ENCODE assay signal across 25 cellular contexts in genomic region chr22:24179478-24180210, GRCh38. TPM values are rescaled to one million over a fixed set of nuclear protein-coding genes. Genes with fewer than 3 reads are reported as not detected.
DNase-seq lines count a peak whose midpoint lies in the region; ATAC-seq and TF ChIP-seq lines count a peak whose summit lies in the region.
"Had no signal": no experiment of that assay in that cellular context is flagged by ENCODE, and none has a peak within 500 bp of the region (broad histone marks: within the 10 kb centered on the region; RNA-seq: fewer than 3 reads in every experiment).

No MANE protein-coding gene starts in this region.

- H3K27me3 ChIP-seq in PC-9 (ENCODE audit: insufficient read depth, low read depth) (no peaks in the 10 kb centered on the region), osteoblast (ENCODE audit: insufficient read depth, low read length) (no peaks in the 10 kb centered on the region)
- H3K27me3 ChIP-seq: foreskin keratinocyte, hepatocyte had no signal

- H3K4me3 Mint-ChIP-seq in CD14-positive monocyte (no peak overlapping the region), glutamatergic neuron (ENCODE audit: unreplicated experiment) (no peak overlapping the region), natural killer cell (no peak overlapping the region)
- H3K4me3 Mint-ChIP-seq: activated naive CD8-positive, alpha-beta T cell; activated T-cell treated with anti-CD3 and anti-CD28 coated beads, Interleukin-2, amount 50 U/mL, for 4 hours; immature natural killer cell; T-helper 17 cell had no signal

- H3K36me3 ChIP-seq in PC-9 (ENCODE audit: low read depth) (no peaks in the 10 kb centered on the region), osteoblast (ENCODE audit: insufficient read depth, low read length) (peaks cover 17% of the 10 kb centered on the region)

- H3K9me3 ChIP-seq in PC-9 (ENCODE audit: insufficient read depth, low read depth) (no peaks in the 10 kb centered on the region), osteoblast (ENCODE audit: low read depth, low read length) (no peaks in the 10 kb centered on the region)
- H3K9me3 ChIP-seq: SK-N-SH had no signal

- intact Hi-C loops in CD14-positive monocyte (cut with micrococcal nuclease) = loop anchor here (5.0 to 10.0 kb wide), 3 partner anchors 52 to 222 kb away; partner anchors contain the start of gene GSTT2 (in 1 of the 2)
- intact Hi-C loops in PC-9 (cut with micrococcal nuclease; ENCODE audit: unreplicated experiment) = loop anchor here (1.0 to 10.0 kb wide), 2 partner anchors 22 to 315 kb away; no protein-coding TSS in a partner anchor
- intact Hi-C loops in natural killer cell (cut with micrococcal nuclease) = loop anchor here (10.0 kb wide), 1 partner anchor 345 kb away; no protein-coding TSS in a partner anchor

- H3K4me3 ChIP-seq in PC-9 (no peak overlapping the region), osteoblast (ENCODE audit: insufficient read depth, low read length) (no peak overlapping the region)
- H3K4me3 ChIP-seq: hepatocyte had no signal

- POLR2A ChIA-PET in PC-9 (lab: Charles Lee; ENCODE audit: unreplicated experiment) = no interaction called here

- no peaks in the 10 kb centered on the region for H3K27me3 Mint-ChIP-seq in CD14-positive monocyte (ENCODE audit: low read depth in 3 of 3)
- H3K27me3 Mint-ChIP-seq in glutamatergic neuron (ENCODE audit: unreplicated experiment) = peaks cover 16% of the 10 kb centered on the region
- H3K27me3 Mint-ChIP-seq in natural killer cell (ENCODE audit: low read depth in 2 of 2) = no peaks in the 10 kb centered on the region
- H3K27me3 Mint-ChIP-seq: activated naive CD8-positive, alpha-beta T cell; T-helper 17 cell had no signal

- H3K27ac ChIP-seq in PC-9 = 0 out of 2 replicates have a peak overlapping the region, but pooled peaks have one; percentile 13
- H3K27ac ChIP-seq in osteoblast (ENCODE audit: low read depth, low read length) = no peak overlapping the region
- H3K27ac ChIP-seq: foreskin keratinocyte, hepatocyte, HL-60 had no signal

- H3K79me2 ChIP-seq in PC-9 (ENCODE audit: low read depth) (no peaks in the 10 kb centered on the region), osteoblast (ENCODE audit: insufficient read depth, low read length) (no peaks in the 10 kb centered on the region)
- H3K79me2 ChIP-seq: hepatocyte had no signal

- CTCF ChIA-PET in PC-9 (lab: Charles Lee) = interaction anchor here (0.6 kb wide), 1 partner anchor 22 kb away, joined by 8 read pairs; no protein-coding TSS in a partner anchor

- H3K4me1 ChIP-seq in PC-9 (replicated peaks; ENCODE audit: insufficient read depth) = peaks cover 14% of the 10 kb centered on the region
- H3K4me1 ChIP-seq in osteoblast (ENCODE audit: insufficient read depth, low read length) = peaks cover 4% of the 10 kb centered on the region
- H3K4me1 ChIP-seq: foreskin keratinocyte had no signal

- H3K4me2 ChIP-seq in PC-9 (no peak overlapping the region), osteoblast (ENCODE audit: insufficient read depth, low read length) (no peak overlapping the region)
- H3K4me2 ChIP-seq: hepatocyte, SK-N-SH had no signal

- peak overlapping the region in 4 of 7 donors; percentile 43 to 75 (median 55) for H3K27ac Mint-ChIP-seq in CD14-positive monocyte
- peak overlapping the region; percentile 79 for H3K27ac Mint-ChIP-seq in glutamatergic neuron (ENCODE audit: unreplicated experiment)
- H3K27ac Mint-ChIP-seq in natural killer cell = peak overlapping the region in 1 of 2 donors; percentile 45
- H3K27ac Mint-ChIP-seq: activated naive CD8-positive, alpha-beta T cell; T-helper 17 cell had no signal

- BruUV-seq in PC-9 (replicated peaks; lab: Mats Ljungman, UMichigan) = no TSS peak

- TF ChIP-seq CTCF in CD14-positive monocyte (IDR thresholded peaks at IDR 0.05) (no peak), PC-9 (conservative IDR thresholded peaks at IDR 0.05) (no peak), glutamatergic neuron (IDR thresholded peaks at IDR 0.05; ENCODE audit: partially characterized antibody, unreplicated experiment) (no peak), osteoblast (IDR thresholded peaks at IDR 0.05; ENCODE audit: extremely low read depth, low read depth, low read length) (no peak), natural killer cell (IDR thresholded peaks at IDR 0.05) (no peak)

- peaks cover 10% of the 10 kb centered on the region; the same call in 1 of the 2 replicates for H3F3A ChIP-seq in PC-9 (ENCODE audit: insufficient read depth, low read depth)

- no peak for ATAC-seq in natural killer cell
- ATAC-seq: activated T-cell treated with anti-CD3 and anti-CD28 coated beads, Interleukin-2, amount 50 U/mL, for 4 hours; foreskin keratinocyte; HCT116; left lobe of liver; T-helper 17 cell had no signal

- no peaks in the 10 kb centered on the region for H3K9me2 ChIP-seq in PC-9 (ENCODE audit: insufficient read depth)
- H3K9me2 ChIP-seq: SK-N-SH had no signal

- no peaks in the 10 kb centered on the region for H3K4me1 Mint-ChIP-seq in CD14-positive monocyte
- peaks cover 21% of the 10 kb centered on the region for H3K4me1 Mint-ChIP-seq in glutamatergic neuron (ENCODE audit: low read depth, unreplicated experiment)
- H3K4me1 Mint-ChIP-seq in natural killer cell = peaks cover 0 to 12% of the 10 kb centered on the region in 2 donors
- H3K4me1 Mint-ChIP-seq: immature natural killer cell, T-helper 17 cell had no signal

- H3K36me3 Mint-ChIP-seq in CD14-positive monocyte (peaks cover 15 to 33% of the 10 kb centered on the region in 2 donors), glutamatergic neuron (ENCODE audit: unreplicated experiment) (no peaks in the 10 kb centered on the region), natural killer cell (no peaks in the 10 kb centered on the region)
- H3K36me3 Mint-ChIP-seq: activated naive CD8-positive, alpha-beta T cell; immature natural killer cell had no signal

- DNase-seq in CD14-positive monocyte (ENCODE audit: low spot score) (no peak), PC-9 (no peak), glutamatergic neuron (no peak), osteoblast (ENCODE audit: insufficient read length, low spot score, missing footprints) (peak; percentile 50), natural killer cell (no peak), NOMO-1 treated with dmso at 0.1 percent for 144 hours (lab: John Stamatoyannopoulos, UW; ENCODE audit: unreplicated experiment) (no peak), NCI-H2196 treated with DMSO at 0.1 percent for 48 hours (lab: John Stamatoyannopoulos, UW; ENCODE audit: unreplicated experiment) (no peak)
- no peak for DNase-seq in effector CD8-positive, alpha-beta T cell (lab: John Stamatoyannopoulos, UW)
- DNase-seq: activated CD4-positive, alpha-beta T cell treated with anti-CD3 and anti-CD28 coated beads for 4 hours; activated T-cell treated with anti-CD3 and anti-CD28 coated beads, Interleukin-2, amount 50 U/mL, for 4 hours; effector memory CD4-positive, alpha-beta T cell; EL; foreskin keratinocyte; immature natural killer cell; NCI-H1694 treated with DMSO at 0.1 percent for 48 hours; RPMI8226; SK-N-SH; stimulated activated CD4-positive, alpha-beta T cell treated with anti-CD3 and anti-CD28 coated beads, Interleukin-4, amount 100 ng/mL, for 1 hour; stimulated activated naive CD4-positive, alpha-beta T cell had no signal

- H4K20me1 ChIP-seq in PC-9 (ENCODE audit: insufficient read depth) (no peaks in the 10 kb centered on the region), osteoblast (ENCODE audit: insufficient read depth, low read length) (peaks cover 3% of the 10 kb centered on the region)

- no peaks in the 10 kb centered on the region for H3K9me3 Mint-ChIP-seq in CD14-positive monocyte
- peaks cover 9% of the 10 kb centered on the region for H3K9me3 Mint-ChIP-seq in glutamatergic neuron (ENCODE audit: unreplicated experiment)
- no peaks in the 10 kb centered on the region for H3K9me3 Mint-ChIP-seq in natural killer cell
- H3K9me3 Mint-ChIP-seq: activated T-cell treated with anti-CD3 and anti-CD28 coated beads, Interleukin-2, amount 50 U/mL, for 4 hours; immature natural killer cell had no signal

- H2AFZ ChIP-seq in PC-9 (no peak overlapping the region), osteoblast (ENCODE audit: low read length) (no peak overlapping the region)
- H2AFZ ChIP-seq: hepatocyte had no signal

RNA-seq across cellular contexts. Expression of gene SUSD2, which starts 1.6 kb away (rescaled TPM):
- polyA plus RNA-seq in CD14-positive monocyte = not detected
- total RNA-seq in PC-9 (2021) (5.5 and 5.7 TPM in 2 replicates), glutamatergic neuron (ENCODE audit: unreplicated experiment) (123 TPM), osteoblast (0.72 and 2.4 TPM in 2 replicates), natural killer cell (1 to 10 TPM in 2 of 3 donors, under 1 TPM in 1; 0.75 to 1.7 (median 1.5) TPM)

Comparison
In these comparisons a context has a peak if more than half of its experiments do, and no peak if none do; other contexts are left out.
1. RNA of gene SUSD2, which starts 1.6 kb away (total RNA-seq): 123 TPM in glutamatergic neuron (single experiment); 5.5 to 5.7 TPM in PC-9, 0.75 to 1.7 TPM in natural killer cell and 0.72 to 2.4 TPM in osteoblast; every median in the first group is over 10 times any median in the second.